In the genomic region with DNA sequence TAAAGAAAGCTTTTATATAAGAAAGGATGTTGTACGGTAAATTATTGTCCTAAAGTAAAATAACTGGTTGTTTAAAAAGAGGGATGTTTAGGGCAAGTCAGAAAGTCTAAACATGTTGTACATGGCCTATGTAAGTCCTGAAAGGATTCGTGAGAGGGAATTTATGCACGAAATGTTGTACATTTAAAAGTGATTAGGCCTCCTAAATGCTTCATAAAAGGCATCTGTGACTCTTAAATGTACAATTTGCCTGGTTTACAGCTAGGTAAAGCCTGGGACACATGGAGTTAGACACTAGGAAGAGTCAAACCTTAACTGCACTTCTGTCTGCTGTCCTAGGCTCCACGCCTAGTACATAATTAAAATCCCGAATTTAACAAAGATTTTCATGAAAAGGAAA, we compare ENCODE assay signal across 10 cellular contexts. TPM values are rescaled to one million over a fixed set of nuclear protein-coding genes. Genes with fewer than 3 reads are reported as not detected.
"Had no signal": no experiment of that assay in that cellular context is flagged by ENCODE, and none has a peak within 500 bp of the region (broad histone marks: within the 10 kb centered on the region; RNA-seq: fewer than 3 reads in every experiment).

No MANE protein-coding gene starts in this region.

- H3K27ac ChIP-seq: GM23248 had no signal

- H2AFZ ChIP-seq: GM23248, GM23338 had no signal

- H3K9ac ChIP-seq: GM23248 had no signal

- H3K4me3 ChIP-seq: GM23248, GM23338, HAP-1 had no signal

- DNase-seq: GM23248, GOT3, H7, H9, HCEC 1CT, HFFc6 had no signal

- H3K36me3 ChIP-seq: HAP-1 had no signal

- H3K4me1 ChIP-seq: HAP-1 had no signal

- FAIRE-seq: H54 had no signal

- H3K4me2 ChIP-seq: GM23338 had no signal

RNA-seq across cellular contexts. Expression of gene KRTAP13-3, which starts 9.7 kb away (rescaled TPM):
- total RNA-seq: GM23248, GM23338, H4, H7, H9, HFFc6 had no signal
- polyA plus RNA-seq: GM23248, GM23338 had no signal

RNA-seq across cellular contexts. Expression of gene KRTAP13-4, which starts 14.0 kb away (rescaled TPM):
- total RNA-seq: GM23248, GM23338, H4, H7, HFFc6 had no signal
- polyA plus RNA-seq: GM23248, GM23338 had no signal

RNA-seq across cellular contexts. Expression of gene KRTAP13-1, which starts 20.2 kb away (rescaled TPM):
- total RNA-seq: GM23248, GM23338, H4, H7, H9, HFFc6 had no signal
- polyA plus RNA-seq: GM23248, GM23338 had no signal

RNA-seq across cellular contexts. Expression of gene KRTAP15-1, which starts 24.1 kb away (rescaled TPM):
- total RNA-seq: GM23248, GM23338, H4, H7, H9, HFFc6 had no signal
- polyA plus RNA-seq: GM23248, GM23338 had no signal

RNA-seq across cellular contexts. Expression of gene KRTAP13-2, which starts 43.9 kb away (rescaled TPM):
- total RNA-seq: GM23248, GM23338, H4, H7, H9, HFFc6 had no signal
- polyA plus RNA-seq: GM23248, GM23338 had no signal
